1 cellular context compared by ENCODE assay signal in the genomic region with DNA sequence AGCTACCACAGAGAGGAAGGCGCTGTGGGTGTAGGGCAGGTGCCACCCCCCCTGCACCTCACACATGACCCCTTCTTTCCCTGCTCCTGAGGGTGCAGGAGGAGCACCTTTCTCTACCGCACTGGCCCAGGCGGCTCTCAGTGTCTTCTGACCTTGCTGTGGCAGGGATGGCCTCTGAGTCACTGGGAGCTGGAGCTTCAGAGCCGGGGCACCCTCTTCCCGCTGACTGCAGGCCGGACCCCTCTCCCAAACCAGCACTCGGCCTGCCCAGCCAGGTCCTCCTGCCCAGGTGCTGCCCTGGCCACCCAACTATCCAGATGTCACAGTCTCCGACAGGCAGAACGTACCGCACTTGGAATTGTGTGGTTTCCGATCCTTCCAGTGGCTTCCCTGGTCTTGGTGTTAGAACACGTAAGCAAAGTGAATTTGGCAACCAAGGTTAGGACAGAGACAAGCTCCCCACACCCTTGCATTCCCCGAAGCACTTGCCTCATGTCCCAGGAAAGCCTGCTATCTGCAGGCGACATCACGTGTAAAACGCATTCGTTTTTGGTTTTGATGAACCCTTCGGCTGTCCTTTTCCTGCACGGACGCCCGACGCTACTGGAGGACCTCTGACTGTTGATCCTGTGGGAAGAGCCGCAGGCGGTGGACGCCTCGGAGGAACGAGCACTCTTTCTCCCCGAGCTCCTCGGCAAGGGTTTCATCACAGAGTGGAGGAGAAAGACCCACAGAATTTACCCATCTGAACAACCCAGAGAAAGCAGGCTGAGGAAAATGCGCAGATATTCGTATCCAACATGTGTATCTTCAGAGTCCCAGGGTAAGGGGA.
TF ChIP-seq lines count a peak whose summit lies in the region.

No MANE protein-coding gene starts in this region.

TF ChIP-seq in WTC11, 78 proteins besides CTCF, POLR2A, EP300 and RAD21 (continued from another document):
- TF ChIP-seq, protein P1, sequence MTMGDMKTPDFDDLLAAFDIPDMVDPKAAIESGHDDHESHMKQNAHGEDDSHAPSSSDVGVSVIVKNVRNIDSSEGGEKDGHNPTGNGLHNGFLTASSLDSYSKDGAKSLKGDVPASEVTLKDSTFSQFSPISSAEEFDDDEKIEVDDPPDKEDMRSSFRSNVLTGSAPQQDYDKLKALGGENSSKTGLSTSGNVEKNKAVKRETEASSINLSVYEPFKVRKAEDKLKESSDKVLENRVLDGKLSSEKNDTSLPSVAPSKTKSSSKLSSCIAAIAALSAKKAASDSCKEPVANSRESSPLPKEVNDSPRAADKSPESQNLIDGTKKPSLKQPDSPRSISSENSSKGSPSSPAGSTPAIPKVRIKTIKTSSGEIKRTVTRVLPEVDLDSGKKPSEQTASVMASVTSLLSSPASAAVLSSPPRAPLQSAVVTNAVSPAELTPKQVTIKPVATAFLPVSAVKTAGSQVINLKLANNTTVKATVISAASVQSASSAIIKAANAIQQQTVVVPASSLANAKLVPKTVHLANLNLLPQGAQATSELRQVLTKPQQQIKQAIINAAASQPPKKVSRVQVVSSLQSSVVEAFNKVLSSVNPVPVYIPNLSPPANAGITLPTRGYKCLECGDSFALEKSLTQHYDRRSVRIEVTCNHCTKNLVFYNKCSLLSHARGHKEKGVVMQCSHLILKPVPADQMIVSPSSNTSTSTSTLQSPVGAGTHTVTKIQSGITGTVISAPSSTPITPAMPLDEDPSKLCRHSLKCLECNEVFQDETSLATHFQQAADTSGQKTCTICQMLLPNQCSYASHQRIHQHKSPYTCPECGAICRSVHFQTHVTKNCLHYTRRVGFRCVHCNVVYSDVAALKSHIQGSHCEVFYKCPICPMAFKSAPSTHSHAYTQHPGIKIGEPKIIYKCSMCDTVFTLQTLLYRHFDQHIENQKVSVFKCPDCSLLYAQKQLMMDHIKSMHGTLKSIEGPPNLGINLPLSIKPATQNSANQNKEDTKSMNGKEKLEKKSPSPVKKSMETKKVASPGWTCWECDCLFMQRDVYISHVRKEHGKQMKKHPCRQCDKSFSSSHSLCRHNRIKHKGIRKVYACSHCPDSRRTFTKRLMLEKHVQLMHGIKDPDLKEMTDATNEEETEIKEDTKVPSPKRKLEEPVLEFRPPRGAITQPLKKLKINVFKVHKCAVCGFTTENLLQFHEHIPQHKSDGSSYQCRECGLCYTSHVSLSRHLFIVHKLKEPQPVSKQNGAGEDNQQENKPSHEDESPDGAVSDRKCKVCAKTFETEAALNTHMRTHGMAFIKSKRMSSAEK (CRISPR knock-in tag; IDR thresholded peaks at IDR 0.05; ENCODE audit: borderline replicate concordance): no peak
- TF ChIP-seq, protein P2, sequence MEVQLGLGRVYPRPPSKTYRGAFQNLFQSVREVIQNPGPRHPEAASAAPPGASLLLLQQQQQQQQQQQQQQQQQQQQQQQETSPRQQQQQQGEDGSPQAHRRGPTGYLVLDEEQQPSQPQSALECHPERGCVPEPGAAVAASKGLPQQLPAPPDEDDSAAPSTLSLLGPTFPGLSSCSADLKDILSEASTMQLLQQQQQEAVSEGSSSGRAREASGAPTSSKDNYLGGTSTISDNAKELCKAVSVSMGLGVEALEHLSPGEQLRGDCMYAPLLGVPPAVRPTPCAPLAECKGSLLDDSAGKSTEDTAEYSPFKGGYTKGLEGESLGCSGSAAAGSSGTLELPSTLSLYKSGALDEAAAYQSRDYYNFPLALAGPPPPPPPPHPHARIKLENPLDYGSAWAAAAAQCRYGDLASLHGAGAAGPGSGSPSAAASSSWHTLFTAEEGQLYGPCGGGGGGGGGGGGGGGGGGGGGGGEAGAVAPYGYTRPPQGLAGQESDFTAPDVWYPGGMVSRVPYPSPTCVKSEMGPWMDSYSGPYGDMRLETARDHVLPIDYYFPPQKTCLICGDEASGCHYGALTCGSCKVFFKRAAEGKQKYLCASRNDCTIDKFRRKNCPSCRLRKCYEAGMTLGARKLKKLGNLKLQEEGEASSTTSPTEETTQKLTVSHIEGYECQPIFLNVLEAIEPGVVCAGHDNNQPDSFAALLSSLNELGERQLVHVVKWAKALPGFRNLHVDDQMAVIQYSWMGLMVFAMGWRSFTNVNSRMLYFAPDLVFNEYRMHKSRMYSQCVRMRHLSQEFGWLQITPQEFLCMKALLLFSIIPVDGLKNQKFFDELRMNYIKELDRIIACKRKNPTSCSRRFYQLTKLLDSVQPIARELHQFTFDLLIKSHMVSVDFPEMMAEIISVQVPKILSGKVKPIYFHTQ (CRISPR knock-in tag; IDR thresholded peaks at IDR 0.05): no peak
- TF ChIP-seq PRRX2 (CRISPR knock-in tag; IDR thresholded peaks at IDR 0.05) (no peak), RELA (CRISPR knock-in tag; IDR thresholded peaks at IDR 0.05; ENCODE audit: borderline replicate concordance) (no peak), ZNF219 (CRISPR knock-in tag; IDR thresholded peaks at IDR 0.05; ENCODE audit: borderline replicate concordance) (no peak)
